ENCODE assay signal across 2 cellular contexts in the genomic region with DNA sequence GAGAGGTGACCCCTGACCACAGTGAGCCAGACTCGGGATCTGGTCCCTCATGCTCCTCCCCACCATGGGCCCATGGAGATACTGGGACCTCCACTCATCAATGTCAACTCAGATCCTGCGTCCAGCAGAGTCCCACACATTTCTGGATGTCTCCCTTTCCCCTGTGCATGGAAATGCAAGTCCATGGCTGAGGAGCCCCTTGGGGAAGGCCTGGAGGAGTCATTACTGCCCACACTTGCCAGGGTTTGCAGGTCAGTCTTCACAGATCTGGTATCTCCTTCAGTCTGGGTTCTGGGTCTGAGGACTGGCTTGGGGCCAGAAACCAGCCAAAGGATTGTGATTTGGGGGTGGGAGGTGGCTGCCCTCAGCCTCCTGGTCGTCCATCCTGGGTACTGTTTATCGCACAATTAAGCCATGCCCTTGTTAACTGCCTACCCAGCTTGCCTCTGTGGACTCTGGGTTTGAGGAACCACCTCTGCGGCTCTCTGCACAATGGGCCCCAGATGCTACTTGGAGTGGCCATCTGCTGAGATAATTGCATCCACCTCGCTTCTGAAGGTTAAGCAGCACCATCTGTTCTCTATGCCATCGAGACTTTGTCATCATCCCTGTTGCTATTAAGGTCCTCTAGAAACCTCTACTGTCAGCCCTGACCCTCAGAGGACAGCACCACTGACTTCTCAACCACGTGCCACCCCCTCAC.
TF ChIP-seq lines count a peak whose summit lies in the region.

No MANE protein-coding gene starts in this region.

TF ChIP-seq in WTC11, 78 proteins besides CTCF, POLR2A, EP300 and RAD21 (continued from another document):
- TF ChIP-seq, protein P1, sequence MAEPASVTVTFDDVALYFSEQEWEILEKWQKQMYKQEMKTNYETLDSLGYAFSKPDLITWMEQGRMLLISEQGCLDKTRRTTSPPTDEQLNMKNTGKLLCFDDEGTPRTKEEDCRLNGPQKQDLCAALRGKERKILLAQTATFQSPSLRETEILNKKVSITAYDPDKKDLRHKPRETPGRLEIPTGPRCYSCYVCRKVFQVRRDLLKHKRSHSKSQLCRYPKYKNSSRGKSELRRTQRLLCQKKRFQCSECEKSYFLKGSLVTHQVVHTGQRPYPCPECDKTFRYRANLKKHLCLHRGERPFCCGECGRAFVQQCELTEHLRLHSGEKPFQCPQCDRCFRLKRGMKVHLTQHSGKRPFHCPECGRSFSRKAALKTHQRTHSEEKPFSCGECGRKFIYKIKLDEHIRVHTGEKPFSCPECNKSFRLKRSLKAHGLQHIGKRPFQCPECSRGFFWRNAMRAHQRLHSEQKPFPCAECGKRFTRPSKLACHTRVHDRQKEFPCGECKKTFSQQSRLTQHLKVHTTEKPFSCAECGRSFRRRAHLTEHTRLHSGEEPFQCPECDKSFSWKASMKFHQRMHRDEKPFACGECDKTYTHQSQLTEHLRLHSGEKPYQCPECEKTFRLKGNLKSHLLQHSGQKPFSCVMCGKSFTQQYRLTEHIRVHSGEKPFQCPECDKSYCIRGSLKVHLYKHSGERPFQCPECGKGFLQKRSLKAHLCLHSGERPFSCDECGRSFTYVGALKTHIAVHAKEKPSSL (CRISPR knock-in tag; conservative IDR thresholded peaks at IDR 0.05), result no peak
- TF ChIP-seq, protein P2, sequence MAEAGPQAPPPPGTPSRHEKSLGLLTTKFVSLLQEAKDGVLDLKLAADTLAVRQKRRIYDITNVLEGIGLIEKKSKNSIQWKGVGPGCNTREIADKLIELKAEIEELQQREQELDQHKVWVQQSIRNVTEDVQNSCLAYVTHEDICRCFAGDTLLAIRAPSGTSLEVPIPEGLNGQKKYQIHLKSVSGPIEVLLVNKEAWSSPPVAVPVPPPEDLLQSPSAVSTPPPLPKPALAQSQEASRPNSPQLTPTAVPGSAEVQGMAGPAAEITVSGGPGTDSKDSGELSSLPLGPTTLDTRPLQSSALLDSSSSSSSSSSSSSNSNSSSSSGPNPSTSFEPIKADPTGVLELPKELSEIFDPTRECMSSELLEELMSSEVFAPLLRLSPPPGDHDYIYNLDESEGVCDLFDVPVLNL (CRISPR knock-in tag; IDR thresholded peaks at IDR 0.05; ENCODE audit: borderline replicate concordance, low read depth), result no peak
- TF ChIP-seq JUN (CRISPR knock-in tag; IDR thresholded peaks at IDR 0.05), result no peak
- TF ChIP-seq HMGA2 (CRISPR knock-in tag; IDR thresholded peaks at IDR 0.05), result no peak
- no peak for TF ChIP-seq ATF1 (CRISPR knock-in tag; IDR thresholded peaks at IDR 0.05)
- no peak for TF ChIP-seq SP1 (CRISPR knock-in tag; conservative IDR thresholded peaks at IDR 0.05)
- no peak for TF ChIP-seq ESRRA (CRISPR knock-in tag; IDR thresholded peaks at IDR 0.05; ENCODE audit: borderline replicate concordance)
- TF ChIP-seq, protein P3, sequence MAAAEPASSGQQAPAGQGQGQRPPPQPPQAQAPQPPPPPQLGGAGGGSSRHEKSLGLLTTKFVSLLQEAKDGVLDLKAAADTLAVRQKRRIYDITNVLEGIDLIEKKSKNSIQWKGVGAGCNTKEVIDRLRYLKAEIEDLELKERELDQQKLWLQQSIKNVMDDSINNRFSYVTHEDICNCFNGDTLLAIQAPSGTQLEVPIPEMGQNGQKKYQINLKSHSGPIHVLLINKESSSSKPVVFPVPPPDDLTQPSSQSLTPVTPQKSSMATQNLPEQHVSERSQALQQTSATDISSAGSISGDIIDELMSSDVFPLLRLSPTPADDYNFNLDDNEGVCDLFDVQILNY (CRISPR knock-in tag; IDR thresholded peaks at IDR 0.05), result no peak

TF ChIP-seq in GM23338, 12 proteins besides CTCF, POLR2A, EP300 and RAD21 (continued from another document):
- no peak for TF ChIP-seq JUNB (IDR thresholded peaks at IDR 0.05; ENCODE audit: unreplicated experiment)
- TF ChIP-seq EZH2 (IDR thresholded peaks at IDR 0.05; ENCODE audit: low read depth, unreplicated experiment), result no peak
- TF ChIP-seq, protein P4, sequence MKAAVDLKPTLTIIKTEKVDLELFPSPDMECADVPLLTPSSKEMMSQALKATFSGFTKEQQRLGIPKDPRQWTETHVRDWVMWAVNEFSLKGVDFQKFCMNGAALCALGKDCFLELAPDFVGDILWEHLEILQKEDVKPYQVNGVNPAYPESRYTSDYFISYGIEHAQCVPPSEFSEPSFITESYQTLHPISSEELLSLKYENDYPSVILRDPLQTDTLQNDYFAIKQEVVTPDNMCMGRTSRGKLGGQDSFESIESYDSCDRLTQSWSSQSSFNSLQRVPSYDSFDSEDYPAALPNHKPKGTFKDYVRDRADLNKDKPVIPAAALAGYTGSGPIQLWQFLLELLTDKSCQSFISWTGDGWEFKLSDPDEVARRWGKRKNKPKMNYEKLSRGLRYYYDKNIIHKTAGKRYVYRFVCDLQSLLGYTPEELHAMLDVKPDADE (IDR thresholded peaks at IDR 0.05), result no peak
